28 cellular contexts compared by ENCODE assay signal in the genomic region with DNA sequence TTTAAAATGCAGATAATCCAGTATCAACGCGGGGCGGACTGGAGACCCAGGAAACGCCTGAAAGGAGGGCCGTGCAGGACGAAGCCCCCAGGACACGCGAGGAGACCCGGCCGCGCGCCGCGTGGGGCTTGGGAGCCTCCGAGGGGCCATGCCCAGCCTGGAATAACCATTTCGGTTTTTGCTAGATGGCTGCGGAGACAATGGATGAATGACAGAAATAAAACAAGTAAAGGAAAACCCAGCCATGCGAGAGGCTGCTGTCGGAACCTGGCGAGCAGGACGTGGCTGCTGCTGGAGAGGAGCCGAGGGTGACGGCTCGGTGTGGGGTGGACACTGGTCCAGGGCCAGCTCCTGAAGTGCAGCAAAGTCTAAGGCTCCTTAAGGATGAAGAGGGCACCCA.
"Had no signal": no experiment of that assay in that cellular context is flagged by ENCODE, and none has a peak within 500 bp of the region (broad histone marks: within the 10 kb centered on the region; RNA-seq: fewer than 3 reads in every experiment).

No MANE protein-coding gene starts in this region.

- H3K4me3 Mint-ChIP-seq: naive thymus-derived CD8-positive, alpha-beta T cell; natural killer cell treated with Interleukin-12 subunit alpha and Interleukin-12 subunit beta and Interleukin-15 and Interleukin-18, amount 100 ng/mL, for 72 hours; nephron progenitor cell; neural crest cell; stimulated activated effector memory CD8-positive, alpha-beta T cell treated with anti-CD3 and anti-CD28 coated beads, Interleukin-12 subunit alpha, Interleukin-12 subunit beta, amount 100 ng/mL, for 72 hours; stimulated activated naive B cell treated with anti-CD40 and anti-IgM and Interleukin-4, amounts not matched to agents 10 μg/mL and 1 μg/mL and 100 μg/mL, for 72 hours; stimulated activated naive CD8-positive, alpha-beta T cell treated with anti-CD3 and anti-CD28 coated beads, Interleukin-15, Interleukin-2, amounts not matched to agents 100 ng/mL and 50 ng/mL, for 24 hours had no signal

- H3K9me3 ChIP-seq: ovary, psoas muscle, right lobe of liver, stomach, thoracic aorta, thyroid gland, upper lobe of left lung, vagina had no signal

- H3K27me3 ChIP-seq: ovary, right lobe of liver, sigmoid colon, stomach, thyroid gland, tibial nerve, upper lobe of left lung, vagina had no signal

- H3K27ac ChIP-seq: ovary, parathyroid adenoma, psoas muscle, right lobe of liver, sigmoid colon, stomach, thoracic aorta, thyroid gland, tibial nerve, upper lobe of left lung, vagina had no signal

- H3K27me3 Mint-ChIP-seq: progenitor cell of endocrine pancreas; stimulated activated naive CD8-positive, alpha-beta T cell treated with anti-CD3 and anti-CD28 coated beads, Interleukin-15, Interleukin-2, amounts not matched to agents 100 ng/mL and 50 ng/mL, for 24 hours had no signal

- H3K9ac ChIP-seq: parathyroid adenoma had no signal

- H2AFZ ChIP-seq: parathyroid adenoma had no signal

- H3K9me3 Mint-ChIP-seq: naive thymus-derived CD8-positive, alpha-beta T cell; natural killer cell treated with Interleukin-12 subunit alpha and Interleukin-12 subunit beta and Interleukin-15 and Interleukin-18, amount 100 ng/mL, for 72 hours; nephron progenitor cell; neural crest cell; stimulated activated effector memory CD8-positive, alpha-beta T cell treated with anti-CD3 and anti-CD28 coated beads, Interleukin-12 subunit alpha, Interleukin-12 subunit beta, amount 100 ng/mL, for 72 hours; stimulated activated naive B cell treated with anti-CD40 and anti-IgM and Interleukin-4, amounts not matched to agents 10 μg/mL and 1 μg/mL and 100 μg/mL, for 72 hours; stimulated activated naive CD8-positive, alpha-beta T cell treated with anti-CD3 and anti-CD28 coated beads, Interleukin-15, Interleukin-2, amounts not matched to agents 100 ng/mL and 50 ng/mL, for 24 hours had no signal

- H3K36me3 ChIP-seq: ovary, right lobe of liver, sigmoid colon, stomach, thoracic aorta, thyroid gland, tibial nerve, upper lobe of left lung, vagina had no signal

- H3K79me2 ChIP-seq: parathyroid adenoma had no signal

- DNase-seq: naive thymus-derived CD8-positive, alpha-beta T cell; nephron progenitor cell; occipital lobe; ovary; psoas muscle; right cardiac atrium; right lobe of liver; sigmoid colon; small intestine; stimulated activated CD4-positive, alpha-beta T cell treated with anti-CD3 and anti-CD28 coated beads, Interleukin-15, amount 100 ng/mL, for 24 hours; stimulated activated CD4-positive, alpha-beta T cell treated with anti-CD3 and anti-CD28 coated beads, Interleukin-2, amount 100 ng/mL, for 24 hours; stimulated activated CD4-positive, alpha-beta T cell treated with anti-CD3 and anti-CD28 coated beads, Interleukin-2, amount 100 ng/mL, for 48 hours; stimulated activated CD4-positive, alpha-beta T cell treated with anti-CD3 and anti-CD28 coated beads, Interleukin-4, amount 100 ng/mL, for 24 hours; stimulated activated naive B cell treated with anti-CD40 and anti-IgM and Interleukin-4, amounts not matched to agents 10 μg/mL and 1 μg/mL and 100 μg/mL, for 72 hours; stimulated activated naive CD4-positive, alpha-beta T cell treated with Interleukin-2 at 50 U/mL for 16 hours; stomach; thyroid gland; trophoblast cell had no signal

- H3K4me3 ChIP-seq: ovary, psoas muscle, right lobe of liver, sigmoid colon, stomach, thoracic aorta, thyroid gland, tibial nerve, upper lobe of left lung, vagina had no signal

- H3K36me3 Mint-ChIP-seq: naive thymus-derived CD8-positive, alpha-beta T cell; natural killer cell treated with Interleukin-12 subunit alpha and Interleukin-12 subunit beta and Interleukin-15 and Interleukin-18, amount 100 ng/mL, for 72 hours; stimulated activated effector memory CD8-positive, alpha-beta T cell treated with anti-CD3 and anti-CD28 coated beads, Interleukin-12 subunit alpha, Interleukin-12 subunit beta, amount 100 ng/mL, for 72 hours; stimulated activated naive B cell treated with anti-CD40 and anti-IgM and Interleukin-4, amounts not matched to agents 10 μg/mL and 1 μg/mL and 100 μg/mL, for 72 hours had no signal

- H3K27ac Mint-ChIP-seq: natural killer cell treated with Interleukin-12 subunit alpha and Interleukin-12 subunit beta and Interleukin-15 and Interleukin-18, amount 100 ng/mL, for 72 hours; nephron progenitor cell; progenitor cell of endocrine pancreas; stimulated activated effector memory CD8-positive, alpha-beta T cell treated with anti-CD3 and anti-CD28 coated beads, Interleukin-12 subunit alpha, Interleukin-12 subunit beta, amount 100 ng/mL, for 72 hours; stimulated activated naive B cell treated with anti-CD40 and anti-IgM and Interleukin-4, amounts not matched to agents 10 μg/mL and 1 μg/mL and 100 μg/mL, for 72 hours; stimulated activated naive CD8-positive, alpha-beta T cell treated with anti-CD3 and anti-CD28 coated beads, Interleukin-15, Interleukin-2, amounts not matched to agents 100 ng/mL and 50 ng/mL, for 24 hours had no signal

- ATAC-seq: naive thymus-derived CD8-positive, alpha-beta T cell; natural killer cell treated with Interleukin-12 subunit alpha and Interleukin-12 subunit beta and Interleukin-15 and Interleukin-18, amount 100 ng/mL, for 72 hours; psoas muscle; right cardiac atrium; right lobe of liver; stimulated activated effector memory CD8-positive, alpha-beta T cell treated with anti-CD3 and anti-CD28 coated beads, Interleukin-12 subunit alpha, Interleukin-12 subunit beta, amount 100 ng/mL, for 72 hours; stimulated activated naive B cell treated with anti-CD40 and anti-IgM and Interleukin-4, amounts not matched to agents 10 μg/mL and 1 μg/mL and 100 μg/mL, for 72 hours had no signal

- H3K4me1 Mint-ChIP-seq: naive thymus-derived CD8-positive, alpha-beta T cell; nephron progenitor cell; neural crest cell; stimulated activated effector memory CD8-positive, alpha-beta T cell treated with anti-CD3 and anti-CD28 coated beads, Interleukin-12 subunit alpha, Interleukin-12 subunit beta, amount 100 ng/mL, for 72 hours had no signal

- H3K4me1 ChIP-seq: psoas muscle, right lobe of liver, sigmoid colon, stomach, thyroid gland, tibial nerve, upper lobe of left lung, vagina had no signal
